Comparison of ENCODE assay signal across 15 cellular contexts in genomic region chr20:57712851-57713504, GRCh38. TPM values are rescaled to one million over a fixed set of nuclear protein-coding genes. Genes with fewer than 3 reads are reported as not detected.
DNase-seq lines count a peak whose midpoint lies in the region; ATAC-seq and TF ChIP-seq lines count a peak whose summit lies in the region.
"Had no signal": no experiment of that assay in that cellular context is flagged by ENCODE, and none has a peak within 500 bp of the region (broad histone marks: within the 10 kb centered on the region; RNA-seq: fewer than 3 reads in every experiment).

No MANE protein-coding gene starts in this region.

- no peak for ATAC-seq in naive thymus-derived CD4-positive, alpha-beta T cell
- no peak for ATAC-seq in HG03097 (IDR thresholded peaks at IDR 0.05; ENCODE audit: low FRiP score, unreplicated experiment)
- ATAC-seq in right cardiac atrium, result no peak
- ATAC-seq in HG03565 (IDR thresholded peaks at IDR 0.05; ENCODE audit: unreplicated experiment), result no peak
- ATAC-seq: stimulated activated naive CD8-positive, alpha-beta T cell treated with anti-CD3 and anti-CD28 coated beads, Interleukin-15, amount 100 ng/mL, for 72 hours had no signal

- peak overlapping the region in 2 of 3 donors; percentile 83 to 91 for H3K27ac Mint-ChIP-seq in IgD-negative memory B cell
- peak overlapping the region in 6 of 9 donors; percentile 16 to 79 (median 23) for H3K27ac Mint-ChIP-seq in naive thymus-derived CD4-positive, alpha-beta T cell
- H3K27ac Mint-ChIP-seq: activated naive CD8-positive, alpha-beta T cell treated with anti-CD3 and anti-CD28 coated beads for 36 hours had no signal

- POLR2A ChIA-PET in naive thymus-derived CD4-positive, alpha-beta T cell (lab: Charles Lee), result interaction anchor here (0.6 to 0.7 kb wide), 2 partner anchors 75 to 93 kb away, joined by 4 to 5 read pairs; no protein-coding TSS in a partner anchor

- peaks cover 0 to 7% of the 10 kb centered on the region in 2 donors for H3K27me3 ChIP-seq in naive thymus-derived CD4-positive, alpha-beta T cell (ENCODE audit: control insufficient read depth in 2 of 2, insufficient read depth in 2 of 2, low read length in 2 of 2)
- H3K27me3 ChIP-seq in stomach (no peaks in the 10 kb centered on the region), right cardiac atrium (ENCODE audit: control insufficient read depth, insufficient read depth) (no peaks in the 10 kb centered on the region)

- no peaks in the 10 kb centered on the region for H3K9me3 ChIP-seq in naive thymus-derived CD4-positive, alpha-beta T cell (ENCODE audit: control insufficient read depth in 2 of 3, low read length in 3 of 3)
- H3K9me3 ChIP-seq in stomach, result no peaks in the 10 kb centered on the region
- H3K9me3 ChIP-seq in right cardiac atrium (ENCODE audit: control insufficient read depth, low read length), result no peaks in the 10 kb centered on the region
- H3K9me3 ChIP-seq: BLaER1 treated with 17β-estradiol and CSF1 and Interleukin-3, amounts not matched to agents 10 nM and 100 nM had no signal

- TF ChIP-seq CTCF in stomach (IDR thresholded peaks at IDR 0.05), result no peak

- H3K36me3 ChIP-seq in naive thymus-derived CD4-positive, alpha-beta T cell (ENCODE audit: control insufficient read depth in 2 of 3, insufficient read depth in 3 of 3, low read length in 3 of 3), result peaks cover 0 to 4% (median 0%) of the 10 kb centered on the region in 3 experiments
- H3K36me3 ChIP-seq in stomach, result no peaks in the 10 kb centered on the region
- H3K36me3 ChIP-seq: BLaER1 treated with 17β-estradiol and CSF1 and Interleukin-3, amounts not matched to agents 10 nM and 100 nM had no signal

- 37 to 63% (median 54%) methylated on average over 5 of the region's 5 CpGs for WGBS in stomach, 5 donors
- 67% methylated on average over 5 of the region's 5 CpGs for WGBS in right cardiac atrium

- H3K9me3 Mint-ChIP-seq in IgD-negative memory B cell, result no peaks in the 10 kb centered on the region
- H3K9me3 Mint-ChIP-seq in naive thymus-derived CD4-positive, alpha-beta T cell, result no peaks in the 10 kb centered on the region
- H3K9me3 Mint-ChIP-seq: activated naive CD8-positive, alpha-beta T cell treated with anti-CD3 and anti-CD28 coated beads for 36 hours; stimulated activated naive CD8-positive, alpha-beta T cell treated with anti-CD3 and anti-CD28 coated beads, Interleukin-15, amount 100 ng/mL, for 72 hours had no signal

- CTCF ChIA-PET in naive thymus-derived CD4-positive, alpha-beta T cell (lab: Charles Lee), result interaction anchor here (0.6 kb wide), 1 partner anchor 1247 kb away, joined by 3 read pairs; no protein-coding TSS in a partner anchor

- intact Hi-C loops in naive thymus-derived CD4-positive, alpha-beta T cell (cut with micrococcal nuclease), result loop anchor here in 1 of 2 donors (5.0 to 10.0 kb wide), 4 partner anchors 358 to 1246 kb away; partner anchors contain the start of genes RAE1 and RTF2
- intact Hi-C loops in stomach (cut with DNase I; ENCODE audit: low total_unique reads), result no loop called here
- intact Hi-C loops in right cardiac atrium (cut with DNase I), result no loop called here

- DNase-seq in cerebellum (ENCODE audit: low spot score), result peak; percentile 7
- no peak for DNase-seq in naive thymus-derived CD4-positive, alpha-beta T cell
- no peak for DNase-seq in stomach
- DNase-seq in right cardiac atrium, result no peak
- no peak for DNase-seq in NCI-H1105 (lab: John Stamatoyannopoulos, UW)
- DNase-seq: activated naive CD8-positive, alpha-beta T cell treated with anti-CD3 and anti-CD28 coated beads for 36 hours; activated T-cell treated with anti-CD3 and anti-CD28 coated beads, Interleukin-2, amount 50 U/mL, for 1 hour; NCI-H1694; occipital lobe; stimulated activated naive CD8-positive, alpha-beta T cell treated with anti-CD3 and anti-CD28 coated beads, Interleukin-15, amount 100 ng/mL, for 72 hours had no signal

- H3K4me1 ChIP-seq in naive thymus-derived CD4-positive, alpha-beta T cell (ENCODE audit: control insufficient read depth in 2 of 2, insufficient read depth in 2 of 2, low read length in 2 of 2), result peaks cover 11 to 23% of the 10 kb centered on the region in 2 donors
- peaks cover 22 to 78% (median 49%) of the 10 kb centered on the region in 4 donors for H3K4me1 ChIP-seq in stomach
- peaks cover 10% of the 10 kb centered on the region for H3K4me1 ChIP-seq in right cardiac atrium (ENCODE audit: control insufficient read depth, insufficient read depth, low read length)

- H3K27me3 Mint-ChIP-seq in IgD-negative memory B cell, result peaks cover 19% of the 10 kb centered on the region
- peaks cover 0 to 42% (median 0%) of the 10 kb centered on the region in 5 donors for H3K27me3 Mint-ChIP-seq in naive thymus-derived CD4-positive, alpha-beta T cell

- TF ChIP-seq POLR2A in stomach (IDR thresholded peaks at IDR 0.05), result no peak

- no peak overlapping the region for H3K4me3 ChIP-seq in naive thymus-derived CD4-positive, alpha-beta T cell (ENCODE audit: low read length)
- no peak overlapping the region for H3K4me3 ChIP-seq in stomach
- no peak overlapping the region for H3K4me3 ChIP-seq in right cardiac atrium (ENCODE audit: low read length)
- H3K4me3 ChIP-seq: BLaER1 treated with 17β-estradiol and CSF1 and Interleukin-3, amounts not matched to agents 10 nM and 100 nM; SK-N-MC had no signal

- no peaks in the 10 kb centered on the region for H3K36me3 Mint-ChIP-seq in IgD-negative memory B cell
- H3K36me3 Mint-ChIP-seq in naive thymus-derived CD4-positive, alpha-beta T cell, result peaks cover 0 to 2% (median 0%) of the 10 kb centered on the region in 5 donors
- H3K36me3 Mint-ChIP-seq: activated naive CD8-positive, alpha-beta T cell treated with anti-CD3 and anti-CD28 coated beads for 36 hours had no signal

- H3K4me1 Mint-ChIP-seq in IgD-negative memory B cell, result peaks cover 18 to 20% (median 19%) of the 10 kb centered on the region in 3 donors
- H3K4me1 Mint-ChIP-seq in naive thymus-derived CD4-positive, alpha-beta T cell, result peaks cover 15 to 45% (median 35%) of the 10 kb centered on the region in 7 donors

- no peak for TF ChIP-seq EP300 in stomach (IDR thresholded peaks at IDR 0.05)

- H3K4me3 Mint-ChIP-seq in IgD-negative memory B cell, result peak overlapping the region in 1 of 4 donors; percentile 97
- peak overlapping the region in 1 of 10 donors; percentile 45 for H3K4me3 Mint-ChIP-seq in naive thymus-derived CD4-positive, alpha-beta T cell
- H3K4me3 Mint-ChIP-seq: activated naive CD8-positive, alpha-beta T cell treated with anti-CD3 and anti-CD28 coated beads for 36 hours; stimulated activated naive CD8-positive, alpha-beta T cell treated with anti-CD3 and anti-CD28 coated beads, Interleukin-15, amount 100 ng/mL, for 72 hours had no signal

- H3K27ac ChIP-seq in naive thymus-derived CD4-positive, alpha-beta T cell (ENCODE audit: low read depth, low read length), result no peak overlapping the region
- H3K27ac ChIP-seq in stomach, result peak overlapping the region in 3 of 5 donors; percentile 44 to 73 (median 56)
- H3K27ac ChIP-seq in right cardiac atrium (ENCODE audit: low read length), result no peak overlapping the region
- H3K27ac ChIP-seq: BLaER1 treated with 17β-estradiol and CSF1 and Interleukin-3, amounts not matched to agents 10 nM and 100 nM; SK-N-MC had no signal

RNA-seq across cellular contexts. Expression of gene PMEPA1, which starts 3.2 kb away (rescaled TPM):
- polyA plus RNA-seq in IgD-negative memory B cell (7.0 TPM), stomach (10 to 100 TPM in 1 of 3 donors, 1 to 10 TPM in 2; 5.3 to 12.5 (median 5.4) TPM), right cardiac atrium (17.3 TPM)
- total RNA-seq in cerebellum (8.4 TPM), stomach (10 to 100 TPM in 2 of 5 donors, 1 to 10 TPM in 2, not detected in 1; 5.3 to 17.2 (median 10.7) TPM), right cardiac atrium (10 to 100 TPM; 31.7 to 82.0 (median 44.3) TPM)
- 1 to 10 TPM in 4 of 5 experiments, under 1 TPM in 1; 0.44 to 10.0 (median 9.0) TPM for total RNA-seq in naive thymus-derived CD4-positive, alpha-beta T cell
- polyA plus RNA-seq in naive thymus-derived CD4-positive, alpha-beta T cell, result 1 to 10 TPM; 3.1 to 4.0 TPM

Comparison
In these comparisons a context has a peak if more than half of its experiments do, and no peak if none do; other contexts are left out.
1. H3K27ac ChIP-seq: peak in stomach (3 of 5); none in naive thymus-derived CD4-positive, alpha-beta T cell (single experiment) and right cardiac atrium (single experiment).